9 cellular contexts compared by ENCODE assay signal in genomic region chr19:17860993-17861360, GRCh38. TPM values are rescaled to one million over a fixed set of nuclear protein-coding genes. Genes with fewer than 3 reads are reported as not detected.
DNase-seq lines count a peak whose midpoint lies in the region; ATAC-seq and TF ChIP-seq lines count a peak whose summit lies in the region.
"Had no signal": no experiment of that assay in that cellular context is flagged by ENCODE, and none has a peak within 500 bp of the region (broad histone marks: within the 10 kb centered on the region; RNA-seq: fewer than 3 reads in every experiment).

No MANE protein-coding gene starts in this region.

- in situ Hi-C loops in astrocyte of the spinal cord (cut with HindIII; ENCODE audit: low sequenced_read_pairs), result no loop called here

- intact Hi-C loops in heart left ventricle (cut with DNase I), result loop anchor here in 4 of 10 donors (5.0 kb wide), 3 partner anchors 66 to 136 kb away; partner anchors contain the start of gene CCDC124 (in 1 of the 4)
- intact Hi-C loops in cardiac septum (cut with DNase I), result no loop called here

- peaks cover 0 to 51% (median 46%) of the 10 kb centered on the region in 9 donors for H3K36me3 ChIP-seq in heart left ventricle
- peaks cover 13 to 33% of the 10 kb centered on the region in 2 donors for H3K36me3 ChIP-seq in lung (ENCODE audit: control insufficient read depth in 2 of 2, insufficient read depth in 2 of 2, low read length in 2 of 2)
- H3K36me3 ChIP-seq in urinary bladder (ENCODE audit: insufficient read depth), result peaks cover 6% of the 10 kb centered on the region

- H3K4me1 ChIP-seq in heart left ventricle, result peaks cover 5 to 40% (median 17%) of the 10 kb centered on the region in 12 donors
- peaks cover 0 to 12% of the 10 kb centered on the region in 2 donors for H3K4me1 ChIP-seq in lung (ENCODE audit: control insufficient read depth in 2 of 2, insufficient read depth in 2 of 2, low read length in 2 of 2)
- no peaks in the 10 kb centered on the region for H3K4me1 ChIP-seq in urinary bladder (ENCODE audit: insufficient read depth)

- DNase-seq in heart left ventricle (no peak), cardiac septum (ENCODE audit: low spot score) (no peak), astrocyte of the spinal cord (ENCODE audit: low read depth, low spot score) (no peak), lung (ENCODE audit: low spot score) (no peak), LoVo (ENCODE audit: low spot score) (no peak), NCI-H187 treated with DMSO at 0.1 percent for 48 hours (lab: John Stamatoyannopoulos, UW) (no peak), KG1 (lab: John Stamatoyannopoulos, UW) (no peak)

- H3K4me3 ChIP-seq in heart left ventricle (peak overlapping the region; percentile 68 to 100 (median 88)), astrocyte of the spinal cord (ENCODE audit: low read depth, low read length) (peak overlapping the region; percentile 100), lung (peak overlapping the region; percentile 89), urinary bladder (ENCODE audit: low read depth, low read length) (peak overlapping the region; percentile 81)

- peak overlapping the region in 6 of 12 donors; percentile 86 to 96 (median 91) for H3K27ac ChIP-seq in heart left ventricle
- no peak overlapping the region for H3K27ac ChIP-seq in lung (ENCODE audit: low read depth in 1 of 2, low read length in 1 of 2)
- H3K27ac ChIP-seq in urinary bladder (ENCODE audit: low read depth), result no peak overlapping the region

- 50 to 60% (median 54%) methylated on average over 7 of the region's 7 CpGs for WGBS in heart left ventricle, 4 donors
- 51 to 52% methylated on average over 5 to 7 of the region's 7 CpGs for WGBS in lung, 2 donors
- 51% methylated on average over 7 of the region's 7 CpGs for whole genome bisulfite sequencing in urinary bladder

- H3K9me3 ChIP-seq in heart left ventricle (no peaks in the 10 kb centered on the region), lung (ENCODE audit: control insufficient read depth in 2 of 2, insufficient read depth in 1 of 2, low read length in 1 of 2) (no peaks in the 10 kb centered on the region)

- TF ChIP-seq CTCF in heart left ventricle (IDR thresholded peaks at IDR 0.05) (no peak), astrocyte of the spinal cord (IDR thresholded peaks at IDR 0.05; ENCODE audit: low read depth, low read length) (no peak), lung (IDR thresholded peaks at IDR 0.05; ENCODE audit: control extremely low read depth, extremely low read depth) (no peak)

- no peak for ATAC-seq in heart left ventricle
- ATAC-seq in lung (ENCODE audit: insufficient read depth, low FRiP score), result no peak

- no peaks in the 10 kb centered on the region for H3K27me3 ChIP-seq in heart left ventricle
- no peaks in the 10 kb centered on the region for H3K27me3 ChIP-seq in lung (ENCODE audit: control insufficient read depth, insufficient read depth)

- no peak for TF ChIP-seq POLR2A in heart left ventricle (IDR thresholded peaks at IDR 0.05)

RNA-seq across cellular contexts. Expression of gene RPL18A, which starts 1.3 kb away (rescaled TPM):
- total RNA-seq in heart left ventricle, result 1,000 to 10,000 TPM in 2 of 9 donors, 100 to 1,000 TPM in 7; 566 to 1,124 (median 752) TPM
- polyA plus RNA-seq in heart left ventricle, result 1,000 to 10,000 TPM in 1 of 2 donors, 100 to 1,000 TPM in 1; 787 to 2,031 TPM
- 669 TPM for total RNA-seq in cardiac septum
- total RNA-seq in lung, result 1,000 to 10,000 TPM in 1 of 2 donors, 100 to 1,000 TPM in 1; 639 to 1,758 TPM
- 1,000 to 10,000 TPM; 1,929 to 1,987 TPM for polyA plus RNA-seq in lung
- total RNA-seq in urinary bladder, result 531 TPM
- 2,929 TPM for polyA plus RNA-seq in urinary bladder

RNA-seq across cellular contexts. Expression of gene SLC5A5, which starts 10.8 kb away (rescaled TPM):
- total RNA-seq in heart left ventricle (not detected), cardiac septum (not detected), lung (under 1 TPM in 1 of 2 donors, not detected in 1; 0.95 TPM), urinary bladder (not detected)
- polyA plus RNA-seq in heart left ventricle (not detected), lung (under 1 TPM; 0.14 to 0.15 TPM), urinary bladder (not detected)
- total RNA-seq: HT-29 had no signal

RNA-seq across cellular contexts. Expression of gene JAK3, which starts 13.2 kb away (rescaled TPM):
- 10 to 100 TPM in 1 of 9 donors, 1 to 10 TPM in 7, under 1 TPM in 1; 0.77 to 29.2 (median 1.8) TPM for total RNA-seq in heart left ventricle
- polyA plus RNA-seq in heart left ventricle, result 1 to 10 TPM in 1 of 2 donors, under 1 TPM in 1; 0.99 to 1.1 TPM
- 6.2 TPM for total RNA-seq in cardiac septum
- total RNA-seq in lung, result 10 to 100 TPM; 17.3 to 18.8 TPM
- 10 to 100 TPM in 1 of 2 donors, 1 to 10 TPM in 1; 5.2 to 32.5 TPM for polyA plus RNA-seq in lung
- total RNA-seq in urinary bladder, result 4.8 TPM
- polyA plus RNA-seq in urinary bladder, result 2.7 TPM

RNA-seq across cellular contexts. Expression of gene INSL3, which starts 39.7 kb away (rescaled TPM):
- total RNA-seq in heart left ventricle (under 1 TPM in 1 of 9 donors, not detected in 8; 0.56 TPM), cardiac septum (not detected), lung (not detected), urinary bladder (not detected)
- polyA plus RNA-seq in heart left ventricle (not detected), lung (1 to 10 TPM in 1 of 2 donors, not detected in 1; 1.5 TPM), urinary bladder (0.19 TPM)
- total RNA-seq: HT-29 had no signal
